7 cellular contexts compared by ENCODE assay signal in genomic region chr3:131042271-131042985, GRCh38. TPM values are rescaled to one million over a fixed set of nuclear protein-coding genes. Genes with fewer than 3 reads are reported as not detected.
DNase-seq lines count a peak whose midpoint lies in the region; ATAC-seq and TF ChIP-seq lines count a peak whose summit lies in the region.
"Not testable (repeated sequence)": the region's sequence is repeated elsewhere in the genome, so short reads cannot be mapped to it uniquely, and the experiment has no call there.

No MANE protein-coding gene starts in this region.

- H3K18ac ChIP-seq in neuronal stem cell (ENCODE audit: low read length): not testable (repeated sequence)

- H2AFZ ChIP-seq in MM.1S (ENCODE audit: low read length): peak overlapping the region; percentile 51; the same call in 1 of the 2 replicates
- peak overlapping the region; percentile 76 for H2AFZ ChIP-seq in neuronal stem cell (ENCODE audit: low read length)

- H2BK15ac ChIP-seq in neuronal stem cell (ENCODE audit: low read length): not testable (repeated sequence)

- not testable (repeated sequence) for H2BK5ac ChIP-seq in neuronal stem cell (ENCODE audit: low read length)

- not testable (repeated sequence) for H3K4me3 ChIP-seq in MM.1S (ENCODE audit: low read length); neuronal stem cell (ENCODE audit: low read length in 2 of 2)
- H3K4me3 ChIP-seq in effector memory CD4-positive, alpha-beta T cell (ENCODE audit: insufficient read depth, low read depth, low read length, poor library complexity, severe bottlenecking): peak overlapping the region; percentile 4

- no CpG with 5 or more reads among the region's 10 CpGs for WGBS in neuronal stem cell (ENCODE audit: extremely low coverage in 2 of 2, insufficient read length in 2 of 2, insufficient replicate concordance in 1 of 2), 2 donors

- peaks cover 24% of the 10 kb centered on the region for H3K9me3 Mint-ChIP-seq in T-helper 2 cell treated with Interferon-gamma antibody and Interleukin-4, amounts not matched to agents 5 μg/mL and 100 μg/mL, for 36 hours
- H3K9me3 Mint-ChIP-seq in activated CD8-positive, alpha-beta T cell treated with anti-CD3 and anti-CD28 coated beads for 36 hours: peaks cover 29% of the 10 kb centered on the region

- H3K4ac ChIP-seq in neuronal stem cell (ENCODE audit: low read length): not testable (repeated sequence)

- H3K4me3 Mint-ChIP-seq in T-helper 2 cell treated with Interferon-gamma antibody and Interleukin-4, amounts not matched to agents 5 μg/mL and 100 μg/mL, for 36 hours: peak overlapping the region; percentile 38
- H3K4me3 Mint-ChIP-seq in activated CD8-positive, alpha-beta T cell treated with anti-CD3 and anti-CD28 coated beads for 36 hours: not testable (repeated sequence)

- not testable (repeated sequence) for H3K36me3 ChIP-seq in MM.1S (replicated peaks; ENCODE audit: insufficient read depth, low read length); effector memory CD4-positive, alpha-beta T cell (ENCODE audit: control insufficient read depth, insufficient read depth, low read length); neuronal stem cell (replicated peaks in 1 of 2; ENCODE audit: control insufficient read depth in 2 of 2, insufficient read depth in 2 of 2, low read length in 2 of 2)

- H4K20me1 ChIP-seq in MM.1S (ENCODE audit: insufficient read depth, low read length): not testable (repeated sequence)

- not testable (repeated sequence) for H2BK12ac ChIP-seq in neuronal stem cell (ENCODE audit: low read length)

- H2AK5ac ChIP-seq in neuronal stem cell (ENCODE audit: low read depth, low read length): not testable (repeated sequence)

- H2BK120ac ChIP-seq in neuronal stem cell (ENCODE audit: low read depth, low read length): not testable (repeated sequence)

- H3K9me2 ChIP-seq in MM.1S (replicated peaks; ENCODE audit: insufficient read depth, low read length): not testable (repeated sequence)

- not testable (repeated sequence) for H3K23ac ChIP-seq in neuronal stem cell (ENCODE audit: low read depth, low read length, poor library complexity)

- peak; percentile 65 for ATAC-seq in activated CD8-positive, alpha-beta T cell treated with anti-CD3 and anti-CD28 coated beads for 36 hours

- H3K4me1 Mint-ChIP-seq in T-helper 2 cell treated with Interferon-gamma antibody and Interleukin-4, amounts not matched to agents 5 μg/mL and 100 μg/mL, for 36 hours (ENCODE audit: low read depth): peaks cover 33% of the 10 kb centered on the region
- peaks cover 14% of the 10 kb centered on the region for H3K4me1 Mint-ChIP-seq in activated CD8-positive, alpha-beta T cell treated with anti-CD3 and anti-CD28 coated beads for 36 hours (ENCODE audit: low read depth)

- not testable (repeated sequence) for H3K27me3 ChIP-seq in MM.1S (replicated peaks; ENCODE audit: insufficient read depth, low read length); effector memory CD4-positive, alpha-beta T cell (replicated peaks; ENCODE audit: control insufficient read depth, insufficient read depth, low read length, poor library complexity, severe bottlenecking); neuronal stem cell (ENCODE audit: control insufficient read depth in 3 of 3, insufficient read depth in 3 of 3, low read depth in 1 of 3, low read length in 3 of 3)

- not testable (repeated sequence) for H4K8ac ChIP-seq in neuronal stem cell (ENCODE audit: low read depth, low read length)

- intact Hi-C loops in activated CD8-positive, alpha-beta T cell treated with anti-CD3 and anti-CD28 coated beads for 36 hours (cut with micrococcal nuclease): not testable (repeated sequence)

- H3K9me3 ChIP-seq in MM.1S (replicated peaks; ENCODE audit: insufficient read depth, low read length); effector memory CD4-positive, alpha-beta T cell (ENCODE audit: control insufficient read depth, low read length); neuronal stem cell (replicated peaks in 1 of 2; ENCODE audit: control insufficient read depth in 2 of 2, insufficient read depth in 1 of 2, low read depth in 1 of 2, low read length in 2 of 2): not testable (repeated sequence)

- not testable (repeated sequence) for H3K27ac ChIP-seq in MM.1S (ENCODE audit: low read length); effector memory CD4-positive, alpha-beta T cell (ENCODE audit: insufficient read depth, low read length, poor library complexity, severe bottlenecking); neuronal stem cell (replicated peaks; ENCODE audit: low read length)

- CTCF ChIA-PET in activated CD8-positive, alpha-beta T cell treated with anti-CD3 and anti-CD28 coated beads for 36 hours (lab: Charles Lee): interaction anchor here (0.9 kb wide), 1 partner anchor 9 kb away, joined by 3 read pairs; no protein-coding TSS in a partner anchor

- not testable (repeated sequence) for H3K27ac Mint-ChIP-seq in T-helper 2 cell treated with Interferon-gamma antibody and Interleukin-4, amounts not matched to agents 5 μg/mL and 100 μg/mL, for 36 hours
- H3K27ac Mint-ChIP-seq in activated CD8-positive, alpha-beta T cell treated with anti-CD3 and anti-CD28 coated beads for 36 hours: peak overlapping the region; percentile 67

- POLR2A ChIA-PET in activated CD8-positive, alpha-beta T cell treated with anti-CD3 and anti-CD28 coated beads for 36 hours (lab: Charles Lee): interaction anchor here (0.7 to 1.3 kb wide), 2 partner anchors 16 to 1177 kb away, joined by 3 to 4 read pairs; partner anchors contain the start of genes ASTE1 and NEK11

- not testable (repeated sequence) for H3F3A ChIP-seq in MM.1S (ENCODE audit: insufficient read depth, low read length)

- H3K79me1 ChIP-seq in neuronal stem cell (ENCODE audit: low read depth, low read length): not testable (repeated sequence)

- not testable (repeated sequence) for H4K91ac ChIP-seq in neuronal stem cell (ENCODE audit: low read depth, low read length, poor library complexity)

- not testable (repeated sequence) for H3K9ac ChIP-seq in MM.1S (ENCODE audit: low read length); neuronal stem cell (ENCODE audit: low read depth, low read length, poor library complexity)

- not testable (repeated sequence) for H3K14ac ChIP-seq in neuronal stem cell (ENCODE audit: low read length)

- H3K4me1 ChIP-seq in MM.1S (ENCODE audit: low read length): peaks cover 29% of the 10 kb centered on the region
- peaks cover 13% of the 10 kb centered on the region for H3K4me1 ChIP-seq in effector memory CD4-positive, alpha-beta T cell (ENCODE audit: control insufficient read depth, insufficient read depth, low read length, poor library complexity, severe bottlenecking)
- not testable (repeated sequence) for H3K4me1 ChIP-seq in neuronal stem cell (ENCODE audit: control insufficient read depth in 2 of 2, insufficient read depth in 1 of 2, low read depth in 1 of 2, low read length in 2 of 2)

- H3K4me2 ChIP-seq in MM.1S (ENCODE audit: low read depth, low read length): peak overlapping the region; percentile 48; the same call in 1 of the 2 replicates
- not testable (repeated sequence) for H3K4me2 ChIP-seq in neuronal stem cell (ENCODE audit: insufficient read depth, low read length, poor library complexity, severe bottlenecking)

- peaks cover 21% of the 10 kb centered on the region for H3K36me3 Mint-ChIP-seq in T-helper 2 cell treated with Interferon-gamma antibody and Interleukin-4, amounts not matched to agents 5 μg/mL and 100 μg/mL, for 36 hours (ENCODE audit: low read depth)
- peaks cover 21% of the 10 kb centered on the region for H3K36me3 Mint-ChIP-seq in activated CD8-positive, alpha-beta T cell treated with anti-CD3 and anti-CD28 coated beads for 36 hours (ENCODE audit: low read depth)

- H3K27me3 Mint-ChIP-seq in T-helper 2 cell treated with Interferon-gamma antibody and Interleukin-4, amounts not matched to agents 5 μg/mL and 100 μg/mL, for 36 hours (ENCODE audit: low read depth): peaks cover 27% of the 10 kb centered on the region
- H3K27me3 Mint-ChIP-seq in activated CD8-positive, alpha-beta T cell treated with anti-CD3 and anti-CD28 coated beads for 36 hours: not testable (repeated sequence)

- TF ChIP-seq CTCF in MM.1S (IDR thresholded peaks at IDR 0.05; ENCODE audit: low read length); activated CD8-positive, alpha-beta T cell treated with anti-CD3 and anti-CD28 coated beads for 36 hours (IDR thresholded peaks at IDR 0.05): not testable (repeated sequence)

- peak; percentile 25 for DNase-seq in Daoy (ENCODE audit: low read depth)
- DNase-seq in MM.1S: peak; percentile 63
- DNase-seq in T-helper 2 cell treated with Interferon-gamma antibody and Interleukin-4, amounts not matched to agents 5 μg/mL and 100 μg/mL, for 36 hours (ENCODE audit: low spot score): peak; percentile 14
- peak; percentile 49 for DNase-seq in activated CD8-positive, alpha-beta T cell treated with anti-CD3 and anti-CD28 coated beads for 36 hours
- peak; percentile 8 for DNase-seq in activated naive CD4-positive, alpha-beta T cell treated with Interleukin-2 at 50 U/mL for 16 hours
- DNase-seq in effector memory CD4-positive, alpha-beta T cell; neuronal stem cell (ENCODE audit: low spot score): not testable (repeated sequence)

- not testable (repeated sequence) for H3K79me2 ChIP-seq in MM.1S (ENCODE audit: low read length)

RNA-seq across cellular contexts. Expression of gene NEK11, which starts 15.8 kb away (rescaled TPM):
- 8.6 and 16.4 TPM in 2 replicates for total RNA-seq in Daoy (2014; rRNA removed; shearing (Covaris generic))
- total RNA-seq in activated CD8-positive, alpha-beta T cell treated with anti-CD3 and anti-CD28 coated beads for 36 hours: 1 to 10 TPM; 1.2 to 1.6 TPM
- 1.7 TPM for polyA plus RNA-seq in neuronal stem cell (2013, experiment 1 of 2)
- 2.8 TPM for polyA plus RNA-seq in neuronal stem cell (2013, experiment 2 of 2)

RNA-seq across cellular contexts. Expression of gene ASTE1, which starts 15.8 kb away (rescaled TPM):
- total RNA-seq in Daoy (2014; rRNA removed; shearing (Covaris generic)): 7.8 and 16.8 TPM in 2 replicates
- 10 to 100 TPM in 1 of 2 experiments, 1 to 10 TPM in 1; 8.5 to 10.3 TPM for total RNA-seq in activated CD8-positive, alpha-beta T cell treated with anti-CD3 and anti-CD28 coated beads for 36 hours
- 4.3 TPM for polyA plus RNA-seq in neuronal stem cell (2013, experiment 1 of 2)
- 4.4 TPM for polyA plus RNA-seq in neuronal stem cell (2013, experiment 2 of 2)
